1 cellular context compared by ENCODE assay signal in the genomic region with DNA sequence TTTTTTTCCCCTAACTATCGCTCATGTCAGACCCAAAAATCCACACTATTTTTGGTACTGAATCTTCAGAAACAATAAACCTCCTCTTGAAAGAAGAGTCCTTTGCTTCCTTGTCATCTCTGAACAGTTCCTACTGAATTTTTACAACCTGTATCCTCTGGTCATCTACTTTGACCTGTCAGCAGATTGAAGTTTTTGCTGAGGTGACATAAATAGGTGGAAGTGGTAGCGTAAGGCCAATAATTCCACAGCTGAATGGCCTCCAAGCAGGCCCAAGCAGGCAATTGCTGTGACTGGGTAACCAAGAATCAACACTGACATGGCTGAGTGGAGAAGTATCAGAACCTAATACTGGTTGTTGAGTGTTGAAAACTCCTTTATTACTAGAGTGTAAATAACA.
TF ChIP-seq lines count a peak whose summit lies in the region.

No MANE protein-coding gene starts in this region.

TF ChIP-seq in K562, 482 proteins besides CTCF, POLR2A, EP300 and RAD21 (continued from another document):
- no peak for TF ChIP-seq CLOCK (CRISPR knock-in tag; IDR thresholded peaks at IDR 0.05; ENCODE audit: borderline replicate concordance)
- TF ChIP-seq GTF3C2 (IDR thresholded peaks at IDR 0.05; ENCODE audit: borderline replicate concordance, extremely low read depth, insufficient read length), result no peak
- peak; percentile 49; the same call in 1 of the 2 replicates for TF ChIP-seq MAFG (tag; conservative IDR thresholded peaks at IDR 0.05)
- TF ChIP-seq TAF1 (IDR thresholded peaks at IDR 0.05; ENCODE audit: control insufficient read depth, extremely low read depth, insufficient read depth, low read length, severe bottlenecking), result no peak
- no peak for TF ChIP-seq NR2C2 (CRISPR knock-in tag; IDR thresholded peaks at IDR 0.05)
- TF ChIP-seq NR2C2 (tag; IDR thresholded peaks at IDR 0.05), result no peak
- peak; percentile 55 for TF ChIP-seq ZNF316 (IDR thresholded peaks at IDR 0.05)
- no peak for TF ChIP-seq FOXM1 (IDR thresholded peaks at IDR 0.05; ENCODE audit: low read depth)
- no peak for TF ChIP-seq FOXM1 (CRISPR knock-in tag; IDR thresholded peaks at IDR 0.05; ENCODE audit: low read depth)
- TF ChIP-seq RBM14 (IDR thresholded peaks at IDR 0.05; ENCODE audit: borderline replicate concordance, insufficient read depth, low read depth, low read length), result no peak
- TF ChIP-seq SMC3 (conservative IDR thresholded peaks at IDR 0.05; ENCODE audit: insufficient read depth, low read depth, low read length), result no peak
- no peak for TF ChIP-seq TAF15 (IDR thresholded peaks at IDR 0.05; ENCODE audit: low read depth, low read length)
- TF ChIP-seq ZNF507 (tag; conservative IDR thresholded peaks at IDR 0.05), result no peak
- TF ChIP-seq C11orf30 (IDR thresholded peaks at IDR 0.05; ENCODE audit: low read depth), result peak; percentile 23; the same call in 1 of the 2 replicates
- no peak for TF ChIP-seq ZKSCAN3 (CRISPR knock-in tag; IDR thresholded peaks at IDR 0.05)
- no peak for TF ChIP-seq HDAC8 (tag; IDR thresholded peaks at IDR 0.05)
- no peak for TF ChIP-seq MCM2 (IDR thresholded peaks at IDR 0.05; ENCODE audit: low read depth)
- TF ChIP-seq ATF6 (CRISPR knock-in tag; IDR thresholded peaks at IDR 0.05), result no peak
- no peak for TF ChIP-seq ZNF445 (CRISPR knock-in tag; IDR thresholded peaks at IDR 0.05; ENCODE audit: low read depth)
